In the genomic region with DNA sequence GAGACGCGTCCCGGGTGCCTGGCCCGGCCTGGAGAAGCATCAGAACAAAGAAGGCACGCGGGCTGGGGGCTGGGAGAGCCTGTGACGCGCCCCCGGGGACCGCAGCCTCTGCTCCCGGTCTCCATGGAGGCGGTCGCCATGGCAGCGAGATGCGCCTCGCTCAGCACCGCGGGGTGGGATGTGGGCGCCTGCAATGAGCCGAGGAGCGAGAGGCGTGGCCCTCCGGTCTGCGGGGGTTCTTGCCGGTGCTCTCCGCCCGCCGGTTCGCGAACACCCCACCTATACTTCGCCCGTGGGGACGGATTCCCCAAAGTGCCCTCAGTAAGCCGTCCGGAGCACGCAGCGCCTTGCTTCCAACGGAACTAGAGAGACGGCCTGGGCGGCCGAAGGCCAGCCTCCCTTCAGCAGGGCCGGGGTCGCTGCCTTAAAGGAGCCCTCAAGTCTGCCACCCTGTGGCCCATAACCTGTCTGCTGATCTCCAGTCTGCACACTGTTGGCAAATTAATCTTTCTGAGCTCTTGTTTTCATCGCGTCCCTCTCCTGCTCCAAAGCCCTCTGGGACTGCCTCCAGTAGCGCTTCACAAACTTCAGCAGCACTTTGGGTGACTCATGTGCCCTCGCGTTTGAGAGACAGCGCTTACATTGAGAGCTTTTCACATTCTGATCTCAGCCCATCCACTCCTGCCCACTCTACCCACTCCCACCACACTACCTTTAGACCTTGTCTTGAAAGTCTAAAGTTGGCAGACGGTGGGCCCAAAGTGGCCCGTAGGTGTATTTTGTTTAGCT, we compare ENCODE assay signal across 1 cellular context.
TF ChIP-seq lines count a peak whose summit lies in the region.

No MANE protein-coding gene starts in this region.

TF ChIP-seq in HEK293, 187 proteins besides CTCF, POLR2A, EP300 and RAD21 (continued from another document):
- TF ChIP-seq ZBTB17 (tag by site-specific recombination; IDR thresholded peaks at IDR 0.05), result peak; percentile 90
- TF ChIP-seq ZNF391 (tag by site-specific recombination; IDR thresholded peaks at IDR 0.05; ENCODE audit: borderline replicate concordance, low read depth), result 0 out of 2 replicates have a peak, but pooled peaks have one; percentile 24
- TF ChIP-seq, protein P1, sequence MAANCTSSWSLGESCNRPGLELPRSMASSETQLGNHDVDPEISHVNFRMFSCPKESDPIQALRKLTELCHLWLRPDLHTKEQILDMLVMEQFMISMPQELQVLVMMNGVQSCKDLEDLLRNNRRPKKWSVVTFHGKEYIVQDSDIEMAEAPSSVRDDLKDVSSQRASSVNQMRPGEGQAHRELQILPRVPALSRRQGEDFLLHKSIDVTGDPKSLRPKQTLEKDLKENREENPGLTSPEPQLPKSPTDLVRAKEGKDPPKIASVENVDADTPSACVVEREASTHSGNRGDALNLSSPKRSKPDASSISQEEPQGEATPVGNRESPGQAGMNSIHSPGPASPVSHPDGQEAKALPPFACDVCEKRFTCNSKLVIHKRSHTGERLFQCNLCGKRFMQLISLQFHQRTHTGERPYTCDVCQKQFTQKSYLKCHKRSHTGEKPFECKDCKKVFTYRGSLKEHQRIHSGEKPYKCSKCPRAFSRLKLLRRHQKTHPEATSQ (tag by site-specific recombination; IDR thresholded peaks at IDR 0.05), result no peak
- TF ChIP-seq, protein P2, sequence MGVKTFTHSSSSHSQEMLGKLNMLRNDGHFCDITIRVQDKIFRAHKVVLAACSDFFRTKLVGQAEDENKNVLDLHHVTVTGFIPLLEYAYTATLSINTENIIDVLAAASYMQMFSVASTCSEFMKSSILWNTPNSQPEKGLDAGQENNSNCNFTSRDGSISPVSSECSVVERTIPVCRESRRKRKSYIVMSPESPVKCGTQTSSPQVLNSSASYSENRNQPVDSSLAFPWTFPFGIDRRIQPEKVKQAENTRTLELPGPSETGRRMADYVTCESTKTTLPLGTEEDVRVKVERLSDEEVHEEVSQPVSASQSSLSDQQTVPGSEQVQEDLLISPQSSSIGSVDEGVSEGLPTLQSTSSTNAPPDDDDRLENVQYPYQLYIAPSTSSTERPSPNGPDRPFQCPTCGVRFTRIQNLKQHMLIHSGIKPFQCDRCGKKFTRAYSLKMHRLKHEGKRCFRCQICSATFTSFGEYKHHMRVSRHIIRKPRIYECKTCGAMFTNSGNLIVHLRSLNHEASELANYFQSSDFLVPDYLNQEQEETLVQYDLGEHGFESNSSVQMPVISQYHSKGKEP (tag by site-specific recombination; IDR thresholded peaks at IDR 0.05), result peak; percentile 6; the same call in 1 of the 2 replicates
- peak; percentile 98 for TF ChIP-seq ZFHX2 (tag by site-specific recombination; conservative IDR thresholded peaks at IDR 0.05)
- 0 out of 2 replicates have a peak, but pooled peaks have one; percentile 16 for TF ChIP-seq ZNF366 (tag by site-specific recombination; conservative IDR thresholded peaks at IDR 0.05)
- TF ChIP-seq ZNF530 (tag by site-specific recombination; IDR thresholded peaks at IDR 0.05; ENCODE audit: low read depth), result no peak
- TF ChIP-seq, protein P3, sequence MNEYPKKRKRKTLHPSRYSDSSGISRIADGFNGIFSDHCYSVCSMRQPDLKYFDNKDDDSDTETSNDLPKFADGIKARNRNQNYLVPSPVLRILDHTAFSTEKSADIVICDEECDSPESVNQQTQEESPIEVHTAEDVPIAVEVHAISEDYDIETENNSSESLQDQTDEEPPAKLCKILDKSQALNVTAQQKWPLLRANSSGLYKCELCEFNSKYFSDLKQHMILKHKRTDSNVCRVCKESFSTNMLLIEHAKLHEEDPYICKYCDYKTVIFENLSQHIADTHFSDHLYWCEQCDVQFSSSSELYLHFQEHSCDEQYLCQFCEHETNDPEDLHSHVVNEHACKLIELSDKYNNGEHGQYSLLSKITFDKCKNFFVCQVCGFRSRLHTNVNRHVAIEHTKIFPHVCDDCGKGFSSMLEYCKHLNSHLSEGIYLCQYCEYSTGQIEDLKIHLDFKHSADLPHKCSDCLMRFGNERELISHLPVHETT (tag by site-specific recombination; IDR thresholded peaks at IDR 0.05), result 0 out of 2 replicates have a peak, but pooled peaks have one; percentile 58
- TF ChIP-seq ZNF629 (tag by site-specific recombination; IDR thresholded peaks at IDR 0.05), result 0 out of 2 replicates have a peak, but pooled peaks have one; percentile 13
- TF ChIP-seq EGR2 (tag by site-specific recombination; IDR thresholded peaks at IDR 0.05; ENCODE audit: low read depth), result peak; percentile 99
- TF ChIP-seq ZNF560 (tag by site-specific recombination; IDR thresholded peaks at IDR 0.05; ENCODE audit: borderline replicate concordance), result no peak
- TF ChIP-seq ZBTB8A (tag by site-specific recombination; IDR thresholded peaks at IDR 0.05), result peak; percentile 9
- 0 out of 2 replicates have a peak, but pooled peaks have one; percentile 14 for TF ChIP-seq ZSCAN30 (tag by site-specific recombination; IDR thresholded peaks at IDR 0.05)
- peak; percentile 81 for TF ChIP-seq GLIS1 (tag by site-specific recombination; IDR thresholded peaks at IDR 0.05)
- peak; percentile 91 for TF ChIP-seq OSR2 (tag by site-specific recombination; IDR thresholded peaks at IDR 0.05)
- TF ChIP-seq KLF10 (tag by site-specific recombination; IDR thresholded peaks at IDR 0.05), result 0 out of 2 replicates have a peak, but pooled peaks have one; percentile 33
- TF ChIP-seq, protein P4, sequence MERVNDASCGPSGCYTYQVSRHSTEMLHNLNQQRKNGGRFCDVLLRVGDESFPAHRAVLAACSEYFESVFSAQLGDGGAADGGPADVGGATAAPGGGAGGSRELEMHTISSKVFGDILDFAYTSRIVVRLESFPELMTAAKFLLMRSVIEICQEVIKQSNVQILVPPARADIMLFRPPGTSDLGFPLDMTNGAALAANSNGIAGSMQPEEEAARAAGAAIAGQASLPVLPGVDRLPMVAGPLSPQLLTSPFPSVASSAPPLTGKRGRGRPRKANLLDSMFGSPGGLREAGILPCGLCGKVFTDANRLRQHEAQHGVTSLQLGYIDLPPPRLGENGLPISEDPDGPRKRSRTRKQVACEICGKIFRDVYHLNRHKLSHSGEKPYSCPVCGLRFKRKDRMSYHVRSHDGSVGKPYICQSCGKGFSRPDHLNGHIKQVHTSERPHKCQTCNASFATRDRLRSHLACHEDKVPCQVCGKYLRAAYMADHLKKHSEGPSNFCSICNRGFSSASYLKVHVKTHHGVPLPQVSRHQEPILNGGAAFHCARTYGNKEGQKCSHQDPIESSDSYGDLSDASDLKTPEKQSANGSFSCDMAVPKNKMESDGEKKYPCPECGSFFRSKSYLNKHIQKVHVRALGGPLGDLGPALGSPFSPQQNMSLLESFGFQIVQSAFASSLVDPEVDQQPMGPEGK (tag by site-specific recombination; IDR thresholded peaks at IDR 0.05), result 0 out of 2 replicates have a peak, but pooled peaks have one; percentile 13
- peak; percentile 33; the same call in 1 of the 2 replicates for TF ChIP-seq TRIM28 (IDR thresholded peaks at IDR 0.05; ENCODE audit: borderline replicate concordance, low read length)
- 0 out of 2 replicates have a peak, but pooled peaks have one; percentile 8 for TF ChIP-seq SP2 (tag by site-specific recombination; IDR thresholded peaks at IDR 0.05)
- TF ChIP-seq ZNF660 (tag by site-specific recombination; IDR thresholded peaks at IDR 0.05), result no peak
- peak; percentile 73 for TF ChIP-seq GLIS2 (tag by site-specific recombination; IDR thresholded peaks at IDR 0.05)
- peak; percentile 14; the same call in 1 of the 2 replicates for TF ChIP-seq ZNF654 (tag by site-specific recombination; IDR thresholded peaks at IDR 0.05; ENCODE audit: low read depth)
- TF ChIP-seq ZNF350 (tag by site-specific recombination; IDR thresholded peaks at IDR 0.05), result no peak
- TF ChIP-seq ZNF600 (tag by site-specific recombination; IDR thresholded peaks at IDR 0.05), result peak; percentile 57; the same call in 1 of the 2 replicates
- TF ChIP-seq KLF1 (tag by site-specific recombination; IDR thresholded peaks at IDR 0.05), result peak; percentile 8; the same call in 1 of the 2 replicates
TF ChIP-seq in HEK293: peak in this region for 27.
